ENCODE assay signal across 1 cellular context in the genomic region with DNA sequence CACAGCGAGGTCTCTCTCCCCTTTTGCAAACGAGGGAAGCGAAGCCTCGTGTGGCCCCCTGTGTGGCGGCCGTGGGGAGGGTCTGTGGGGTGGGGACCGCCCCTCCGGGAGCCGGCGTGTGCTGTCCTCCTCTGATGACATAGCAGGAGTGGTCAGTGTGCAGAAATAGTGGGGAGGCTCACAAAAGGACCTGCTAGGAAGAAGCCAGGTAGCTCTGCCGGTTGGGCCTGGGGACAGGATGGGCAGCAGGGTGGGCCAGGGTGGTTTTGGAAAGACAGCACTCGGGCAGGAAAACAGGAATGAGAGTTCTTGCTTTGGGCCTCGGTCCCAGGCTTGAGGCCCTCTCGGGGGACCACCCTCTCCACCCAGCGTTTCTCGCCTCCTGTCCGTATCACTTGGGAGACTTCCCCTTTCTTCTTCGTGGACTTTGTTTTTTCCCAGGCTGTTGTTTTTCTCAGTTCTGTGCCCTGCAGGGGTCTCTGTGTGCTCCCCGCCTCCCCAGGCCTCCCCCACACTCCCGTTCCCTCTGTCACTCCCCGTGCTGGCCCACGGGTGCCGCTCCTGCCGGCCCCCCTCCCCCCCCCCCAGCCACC.
TF ChIP-seq lines count a peak whose summit lies in the region.

No MANE protein-coding gene starts in this region.

TF ChIP-seq in K562, 482 proteins besides CTCF, POLR2A, EP300 and RAD21 (continued from another document):
- TF ChIP-seq, protein P1, sequence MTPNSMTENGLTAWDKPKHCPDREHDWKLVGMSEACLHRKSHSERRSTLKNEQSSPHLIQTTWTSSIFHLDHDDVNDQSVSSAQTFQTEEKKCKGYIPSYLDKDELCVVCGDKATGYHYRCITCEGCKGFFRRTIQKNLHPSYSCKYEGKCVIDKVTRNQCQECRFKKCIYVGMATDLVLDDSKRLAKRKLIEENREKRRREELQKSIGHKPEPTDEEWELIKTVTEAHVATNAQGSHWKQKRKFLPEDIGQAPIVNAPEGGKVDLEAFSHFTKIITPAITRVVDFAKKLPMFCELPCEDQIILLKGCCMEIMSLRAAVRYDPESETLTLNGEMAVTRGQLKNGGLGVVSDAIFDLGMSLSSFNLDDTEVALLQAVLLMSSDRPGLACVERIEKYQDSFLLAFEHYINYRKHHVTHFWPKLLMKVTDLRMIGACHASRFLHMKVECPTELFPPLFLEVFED (CRISPR knock-in tag; conservative IDR thresholded peaks at IDR 0.05): no peak
- TF ChIP-seq ADNP (tag; IDR thresholded peaks at IDR 0.05) (no peak), GATAD2A (IDR thresholded peaks at IDR 0.05) (no peak), MYC (IDR thresholded peaks at IDR 0.05; ENCODE audit: low read depth, low read length) (no peak), MYC (CRISPR knock-in tag; IDR thresholded peaks at IDR 0.05; ENCODE audit: borderline replicate concordance, low read depth) (no peak)
- TF ChIP-seq, protein P2, sequence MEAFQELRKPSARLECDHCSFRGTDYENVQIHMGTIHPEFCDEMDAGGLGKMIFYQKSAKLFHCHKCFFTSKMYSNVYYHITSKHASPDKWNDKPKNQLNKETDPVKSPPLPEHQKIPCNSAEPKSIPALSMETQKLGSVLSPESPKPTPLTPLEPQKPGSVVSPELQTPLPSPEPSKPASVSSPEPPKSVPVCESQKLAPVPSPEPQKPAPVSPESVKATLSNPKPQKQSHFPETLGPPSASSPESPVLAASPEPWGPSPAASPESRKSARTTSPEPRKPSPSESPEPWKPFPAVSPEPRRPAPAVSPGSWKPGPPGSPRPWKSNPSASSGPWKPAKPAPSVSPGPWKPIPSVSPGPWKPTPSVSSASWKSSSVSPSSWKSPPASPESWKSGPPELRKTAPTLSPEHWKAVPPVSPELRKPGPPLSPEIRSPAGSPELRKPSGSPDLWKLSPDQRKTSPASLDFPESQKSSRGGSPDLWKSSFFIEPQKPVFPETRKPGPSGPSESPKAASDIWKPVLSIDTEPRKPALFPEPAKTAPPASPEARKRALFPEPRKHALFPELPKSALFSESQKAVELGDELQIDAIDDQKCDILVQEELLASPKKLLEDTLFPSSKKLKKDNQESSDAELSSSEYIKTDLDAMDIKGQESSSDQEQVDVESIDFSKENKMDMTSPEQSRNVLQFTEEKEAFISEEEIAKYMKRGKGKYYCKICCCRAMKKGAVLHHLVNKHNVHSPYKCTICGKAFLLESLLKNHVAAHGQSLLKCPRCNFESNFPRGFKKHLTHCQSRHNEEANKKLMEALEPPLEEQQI (IDR thresholded peaks at IDR 0.05): no peak
TF ChIP-seq in K562: peak in this region for 1.
